In the genomic region with DNA sequence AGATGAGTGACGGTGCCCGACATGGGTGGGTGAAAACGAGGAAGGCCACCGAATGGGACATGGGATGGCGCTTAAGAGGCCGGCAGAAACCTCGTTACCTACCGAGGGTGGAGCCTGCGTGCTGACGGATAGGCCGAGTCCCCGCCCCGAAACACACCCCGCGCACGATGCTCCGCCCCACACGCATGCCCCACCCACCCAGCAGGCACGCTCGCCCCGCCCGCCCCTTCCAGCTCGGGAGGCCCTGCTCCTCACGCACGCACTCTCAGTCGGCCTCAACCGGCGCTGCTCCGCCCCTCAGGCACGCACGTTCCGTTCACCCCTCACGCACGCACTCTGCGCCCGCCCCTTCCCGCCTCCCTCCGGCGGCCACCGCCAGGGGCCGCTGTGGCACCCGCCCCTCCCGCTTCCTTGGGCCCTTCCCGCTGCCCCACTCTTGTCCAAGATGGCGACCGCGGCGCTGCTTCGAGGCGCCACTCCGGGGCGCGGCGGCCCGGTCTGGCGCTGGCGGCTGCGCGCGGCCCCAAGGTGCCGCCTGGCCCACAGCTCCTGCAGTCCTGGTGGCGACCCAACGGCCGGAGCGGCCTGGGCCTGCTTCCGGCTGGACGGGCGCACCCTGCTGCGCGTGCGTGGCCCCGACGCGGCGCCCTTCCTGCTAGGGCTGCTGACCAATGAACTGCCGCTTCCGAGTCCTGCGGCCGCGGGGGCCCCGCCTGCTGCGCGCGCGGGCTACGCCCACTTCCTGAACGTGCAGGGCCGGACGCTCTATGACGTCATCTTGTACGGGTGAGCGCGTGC, we compare ENCODE assay signal across 8 cellular contexts. TPM values are rescaled to one million over a fixed set of nuclear protein-coding genes. Genes with fewer than 3 reads are reported as not detected.
DNase-seq lines count a peak whose midpoint lies in the region; ATAC-seq and TF ChIP-seq lines count a peak whose summit lies in the region.

A gene (plus strand): TSS at position 433 of the 798 bp plus-strand sequence. CDS start 13 bp downstream, at position 446.

- H3K36me3 ChIP-seq in OCI-LY1 (ENCODE audit: insufficient read depth, low read length) (no peaks in the 10 kb centered on the region), mucosa of descending colon (ENCODE audit: low read depth) (no peaks in the 10 kb centered on the region)

- H3K79me2 ChIP-seq in OCI-LY1 (ENCODE audit: insufficient read depth, low read length): no peaks in the 10 kb centered on the region

- H3F3A ChIP-seq in OCI-LY1 (ENCODE audit: insufficient read depth, low read length): no peaks in the 10 kb centered on the region

- TF ChIP-seq CTCF in OCI-LY1 (IDR thresholded peaks at IDR 0.05; ENCODE audit: low read length) (peak; percentile 76), epithelial cell of esophagus (IDR thresholded peaks at IDR 0.05; ENCODE audit: insufficient read depth, low read depth, low read length, missing control alignments) (peak; percentile 61), mucosa of descending colon (IDR thresholded peaks at IDR 0.05) (peak; percentile 84)

- H3K4me1 ChIP-seq in OCI-LY1 (ENCODE audit: insufficient read depth, low read length, severe bottlenecking) (peaks cover 20% of the 10 kb centered on the region), mucosa of descending colon (ENCODE audit: low read depth) (peaks cover 18% of the 10 kb centered on the region)

- H3K9me2 ChIP-seq in OCI-LY1 (ENCODE audit: low read depth, low read length): no peaks in the 10 kb centered on the region

- H3K27me3 ChIP-seq in OCI-LY1 (ENCODE audit: insufficient read depth, low read length): peaks cover 6% of the 10 kb centered on the region; the same call in 1 of the 2 replicates

- peak within 1 kb of the TSS; percentile 84 for H3K9ac ChIP-seq in OCI-LY1 (ENCODE audit: low read length)

- intact Hi-C loops in mucosa of descending colon (cut with DNase I, micrococcal nuclease): no loop called here

- H3K9me3 ChIP-seq in OCI-LY1 (ENCODE audit: low read length): no peaks in the 10 kb centered on the region
- no peaks in the 10 kb centered on the region for H3K9me3 ChIP-seq in mucosa of descending colon

- H2AFZ ChIP-seq in OCI-LY1 (ENCODE audit: low read length): no peak within 1 kb of the TSS

- no peaks in the 10 kb centered on the region for H4K20me1 ChIP-seq in OCI-LY1 (ENCODE audit: insufficient read depth, low read length)

- H3K4me2 ChIP-seq in OCI-LY1 (ENCODE audit: low read length): peak within 1 kb of the TSS; percentile 94

- peak; percentile 94 for DNase-seq in DMS 273 treated with DMSO at 0.1 percent for 48 hours (lab: John Stamatoyannopoulos, UW)
- DNase-seq in HuH-7 (ENCODE audit: low spot score): peak; percentile 99
- DNase-seq in activated T-cell treated with anti-CD3 and anti-CD28 coated beads for 1 hour (ENCODE audit: low read depth): peak; percentile 99
- peak; percentile 100 for DNase-seq in epithelial cell of esophagus (ENCODE audit: low read depth)
- peak; percentile 99 to 100 (median 99) for DNase-seq in mucosa of descending colon
- DNase-seq in stimulated activated CD8-positive, alpha-beta memory T cell treated with anti-CD3 and anti-CD28 coated beads, Interleukin-4, amount 100 ng/mL, for 24 hours (ENCODE audit: low read depth): peak; percentile 99

- H3K27ac ChIP-seq in OCI-LY1 (ENCODE audit: low read depth, low read length, poor library complexity, severe bottlenecking): peak within 1 kb of the TSS; percentile 82

- peak; percentile 81 for ATAC-seq in GM21515 (IDR thresholded peaks at IDR 0.05; ENCODE audit: unreplicated experiment)
- peak; percentile 90 for ATAC-seq in mucosa of descending colon

- H3K4me3 ChIP-seq in OCI-LY1 (ENCODE audit: low read depth, low read length, poor library complexity, severe bottlenecking): peak within 1 kb of the TSS; percentile 78
- peak within 1 kb of the TSS; percentile 69 for H3K4me3 ChIP-seq in epithelial cell of esophagus (ENCODE audit: low read length)
- peak within 1 kb of the TSS; percentile 44 for H3K4me3 ChIP-seq in mucosa of descending colon

RNA-seq across cellular contexts. Expression of the gene that starts here (rescaled TPM):
- total RNA-seq in mucosa of descending colon: 10 to 100 TPM; 11.5 to 12.9 (median 11.8) TPM

Comparison
In these comparisons a context has a peak if more than half of its experiments do, and no peak if none do; other contexts are left out.
1. Peak in every context shown above with its lines: DNase-seq, ATAC-seq, H3K4me3 ChIP-seq and H3K27ac ChIP-seq.